In genomic region chr10:16930540-16930939, GRCh38 we compare ENCODE assay signal across 19 cellular contexts.
A peak's percentile ranks its signal among the peaks of the same experiment; 100 is the strongest.
DNase-seq lines count a peak whose midpoint lies in the region; ATAC-seq and TF ChIP-seq lines count a peak whose summit lies in the region.
"Had no signal": no experiment of that assay in that cellular context is flagged by ENCODE, and none has a peak within 500 bp of the region (broad histone marks: within the 10 kb centered on the region; RNA-seq: fewer than 3 reads in every experiment).

No MANE protein-coding gene starts in this region.

- peak; percentile 14 for DNase-seq in activated naive CD8-positive, alpha-beta T cell treated with anti-CD3 and anti-CD28 coated beads, Interleukin-2, amount 50 U/mL, for 24 hours
- no peak for DNase-seq in activated naive CD8-positive, alpha-beta T cell treated with anti-CD3 and anti-CD28 coated beads for 36 hours
- peak; percentile 9 for DNase-seq in stimulated activated naive CD8-positive, alpha-beta T cell treated with anti-CD3 and anti-CD28 coated beads, Interleukin-15, Interleukin-2, amounts not matched to agents 100 U/mL and 50 U/mL, for 24 hours
- no peak for DNase-seq in stimulated activated naive CD8-positive, alpha-beta T cell treated with anti-CD3 and anti-CD28 coated beads, Interleukin-15, amount 100 ng/mL, for 72 hours
- no peak for DNase-seq in stimulated activated effector memory CD8-positive, alpha-beta T cell treated with anti-CD3 and anti-CD28 coated beads, Interleukin-12 subunit alpha, Interleukin-12 subunit beta, amount 100 ng/mL, for 72 hours (ENCODE audit: low spot score in 2 of 2)
- DNase-seq in upper lobe of right lung, result no peak
- no peak for DNase-seq in upper lobe of left lung
- DNase-seq: 8988T; AML-193; Caco-2; Calu3; CD4-positive, alpha-beta T cell; CD8-positive, alpha-beta T cell; DMS79 treated with DMSO at 0.1 percent for 48 hours; GF-D8 had no signal

- no peaks in the 10 kb centered on the region for H3K9me3 ChIP-seq in upper lobe of right lung
- no peaks in the 10 kb centered on the region for H3K9me3 ChIP-seq in upper lobe of left lung
- H3K9me3 ChIP-seq: BLaER1 treated with 17β-estradiol and CSF1 and Interleukin-3, amounts not matched to agents 10 nM and 100 nM; Caco-2 had no signal

- H3K4me1 ChIP-seq in upper lobe of right lung (no peaks in the 10 kb centered on the region), upper lobe of left lung (no peaks in the 10 kb centered on the region)
- H3K4me1 ChIP-seq: Caco-2 had no signal

- TF ChIP-seq CTCF in upper lobe of right lung (IDR thresholded peaks at IDR 0.05), result no peak
- TF ChIP-seq CTCF in upper lobe of left lung (IDR thresholded peaks at IDR 0.05), result no peak

- TF ChIP-seq POLR2A in upper lobe of left lung (IDR thresholded peaks at IDR 0.05), result no peak

- H3K27me3 ChIP-seq in upper lobe of right lung (no peaks in the 10 kb centered on the region), upper lobe of left lung (no peaks in the 10 kb centered on the region)
- H3K27me3 ChIP-seq: BLaER1 treated with 17β-estradiol and CSF1 and Interleukin-3, amounts not matched to agents 10 nM and 100 nM had no signal

- peaks cover 9% of the 10 kb centered on the region for H3K4me1 Mint-ChIP-seq in activated naive CD8-positive, alpha-beta T cell treated with anti-CD3 and anti-CD28 coated beads, Interleukin-2, amount 50 U/mL, for 24 hours
- H3K4me1 Mint-ChIP-seq in activated naive CD8-positive, alpha-beta T cell treated with anti-CD3 and anti-CD28 coated beads for 36 hours, result peaks cover 2% of the 10 kb centered on the region
- H3K4me1 Mint-ChIP-seq in stimulated activated naive CD8-positive, alpha-beta T cell treated with anti-CD3 and anti-CD28 coated beads, Interleukin-15, amount 100 ng/mL, for 72 hours, result no peaks in the 10 kb centered on the region
- H3K4me1 Mint-ChIP-seq in activated T-helper 17 cell treated with anti-CD3 and anti-CD28 coated beads, Interleukin-2, amount 50 U/mL, for 72 hours, result no peaks in the 10 kb centered on the region
- H3K4me1 Mint-ChIP-seq in stimulated activated effector memory CD8-positive, alpha-beta T cell treated with anti-CD3 and anti-CD28 coated beads, Interleukin-12 subunit alpha, Interleukin-12 subunit beta, amount 100 ng/mL, for 72 hours, result peaks cover 4% of the 10 kb centered on the region
- H3K4me1 Mint-ChIP-seq: B cell had no signal

- no peak for TF ChIP-seq EP300 in upper lobe of left lung (IDR thresholded peaks at IDR 0.05)

- no peaks in the 10 kb centered on the region for H3K27me3 Mint-ChIP-seq in activated naive CD8-positive, alpha-beta T cell treated with anti-CD3 and anti-CD28 coated beads, Interleukin-2, amount 50 U/mL, for 24 hours
- no peaks in the 10 kb centered on the region for H3K27me3 Mint-ChIP-seq in activated naive CD8-positive, alpha-beta T cell treated with anti-CD3 and anti-CD28 coated beads for 36 hours
- no peaks in the 10 kb centered on the region for H3K27me3 Mint-ChIP-seq in stimulated activated naive CD8-positive, alpha-beta T cell treated with anti-CD3 and anti-CD28 coated beads, Interleukin-15, amount 100 ng/mL, for 72 hours
- no peaks in the 10 kb centered on the region for H3K27me3 Mint-ChIP-seq in activated T-helper 17 cell treated with anti-CD3 and anti-CD28 coated beads, Interleukin-2, amount 50 U/mL, for 72 hours
- H3K27me3 Mint-ChIP-seq: CD4-positive, alpha-beta T cell had no signal

- no peak overlapping the region for H3K4me3 Mint-ChIP-seq in activated naive CD8-positive, alpha-beta T cell treated with anti-CD3 and anti-CD28 coated beads, Interleukin-2, amount 50 U/mL, for 24 hours
- no peak overlapping the region for H3K4me3 Mint-ChIP-seq in activated naive CD8-positive, alpha-beta T cell treated with anti-CD3 and anti-CD28 coated beads for 36 hours
- H3K4me3 Mint-ChIP-seq in stimulated activated naive CD8-positive, alpha-beta T cell treated with anti-CD3 and anti-CD28 coated beads, Interleukin-15, amount 100 ng/mL, for 72 hours, result no peak overlapping the region
- no peak overlapping the region for H3K4me3 Mint-ChIP-seq in activated T-helper 17 cell treated with anti-CD3 and anti-CD28 coated beads, Interleukin-2, amount 50 U/mL, for 72 hours
- no peak overlapping the region for H3K4me3 Mint-ChIP-seq in stimulated activated effector memory CD8-positive, alpha-beta T cell treated with anti-CD3 and anti-CD28 coated beads, Interleukin-12 subunit alpha, Interleukin-12 subunit beta, amount 100 ng/mL, for 72 hours
- H3K4me3 Mint-ChIP-seq: B cell; CD4-positive, alpha-beta T cell; CD8-positive, alpha-beta T cell had no signal

- H3K27ac Mint-ChIP-seq in activated naive CD8-positive, alpha-beta T cell treated with anti-CD3 and anti-CD28 coated beads, Interleukin-2, amount 50 U/mL, for 24 hours, result no peak overlapping the region
- no peak overlapping the region for H3K27ac Mint-ChIP-seq in activated naive CD8-positive, alpha-beta T cell treated with anti-CD3 and anti-CD28 coated beads for 36 hours
- H3K27ac Mint-ChIP-seq in stimulated activated naive CD8-positive, alpha-beta T cell treated with anti-CD3 and anti-CD28 coated beads, Interleukin-15, amount 100 ng/mL, for 72 hours, result no peak overlapping the region
- H3K27ac Mint-ChIP-seq in activated T-helper 17 cell treated with anti-CD3 and anti-CD28 coated beads, Interleukin-2, amount 50 U/mL, for 72 hours, result no peak overlapping the region
- no peak overlapping the region for H3K27ac Mint-ChIP-seq in stimulated activated effector memory CD8-positive, alpha-beta T cell treated with anti-CD3 and anti-CD28 coated beads, Interleukin-12 subunit alpha, Interleukin-12 subunit beta, amount 100 ng/mL, for 72 hours
- H3K27ac Mint-ChIP-seq: B cell; CD4-positive, alpha-beta T cell; CD8-positive, alpha-beta T cell had no signal

- no peak overlapping the region for H3K27ac ChIP-seq in upper lobe of right lung
- H3K27ac ChIP-seq in upper lobe of left lung, result no peak overlapping the region
- H3K27ac ChIP-seq: BLaER1 treated with 17β-estradiol and CSF1 and Interleukin-3, amounts not matched to agents 10 nM and 100 nM; C4-2B had no signal

- no peak overlapping the region for H3K4me3 ChIP-seq in upper lobe of right lung
- H3K4me3 ChIP-seq in upper lobe of left lung, result no peak overlapping the region
- H3K4me3 ChIP-seq: BLaER1 treated with 17β-estradiol and CSF1 and Interleukin-3, amounts not matched to agents 10 nM and 100 nM had no signal

- WGBS in upper lobe of left lung, 2 donors, result 85 to 96% methylated on average over 2 of the region's 2 CpGs

- H3K36me3 Mint-ChIP-seq in activated naive CD8-positive, alpha-beta T cell treated with anti-CD3 and anti-CD28 coated beads, Interleukin-2, amount 50 U/mL, for 24 hours (ENCODE audit: low read depth), result no peaks in the 10 kb centered on the region
- peaks cover 11% of the 10 kb centered on the region for H3K36me3 Mint-ChIP-seq in activated naive CD8-positive, alpha-beta T cell treated with anti-CD3 and anti-CD28 coated beads for 36 hours
- H3K36me3 Mint-ChIP-seq in activated T-helper 17 cell treated with anti-CD3 and anti-CD28 coated beads, Interleukin-2, amount 50 U/mL, for 72 hours (ENCODE audit: low read depth), result no peaks in the 10 kb centered on the region
- no peaks in the 10 kb centered on the region for H3K36me3 Mint-ChIP-seq in stimulated activated effector memory CD8-positive, alpha-beta T cell treated with anti-CD3 and anti-CD28 coated beads, Interleukin-12 subunit alpha, Interleukin-12 subunit beta, amount 100 ng/mL, for 72 hours

- intact Hi-C loops in upper lobe of right lung (cut with DNase I), result no loop called here

- H3K36me3 ChIP-seq in upper lobe of right lung (no peaks in the 10 kb centered on the region), upper lobe of left lung (no peaks in the 10 kb centered on the region)
- H3K36me3 ChIP-seq: BLaER1 treated with 17β-estradiol and CSF1 and Interleukin-3, amounts not matched to agents 10 nM and 100 nM had no signal

- no peaks in the 10 kb centered on the region for H3K9me3 Mint-ChIP-seq in activated naive CD8-positive, alpha-beta T cell treated with anti-CD3 and anti-CD28 coated beads, Interleukin-2, amount 50 U/mL, for 24 hours
- no peaks in the 10 kb centered on the region for H3K9me3 Mint-ChIP-seq in activated naive CD8-positive, alpha-beta T cell treated with anti-CD3 and anti-CD28 coated beads for 36 hours
- no peaks in the 10 kb centered on the region for H3K9me3 Mint-ChIP-seq in stimulated activated naive CD8-positive, alpha-beta T cell treated with anti-CD3 and anti-CD28 coated beads, Interleukin-15, amount 100 ng/mL, for 72 hours
- H3K9me3 Mint-ChIP-seq in activated T-helper 17 cell treated with anti-CD3 and anti-CD28 coated beads, Interleukin-2, amount 50 U/mL, for 72 hours, result no peaks in the 10 kb centered on the region
- no peaks in the 10 kb centered on the region for H3K9me3 Mint-ChIP-seq in stimulated activated effector memory CD8-positive, alpha-beta T cell treated with anti-CD3 and anti-CD28 coated beads, Interleukin-12 subunit alpha, Interleukin-12 subunit beta, amount 100 ng/mL, for 72 hours
- H3K9me3 Mint-ChIP-seq: CD4-positive, alpha-beta T cell; CD8-positive, alpha-beta T cell had no signal

- peak; percentile 91 for ATAC-seq in activated naive CD8-positive, alpha-beta T cell treated with anti-CD3 and anti-CD28 coated beads, Interleukin-2, amount 50 U/mL, for 24 hours
- peak; percentile 85 for ATAC-seq in stimulated activated naive CD8-positive, alpha-beta T cell treated with anti-CD3 and anti-CD28 coated beads, Interleukin-15, Interleukin-2, amounts not matched to agents 100 U/mL and 50 U/mL, for 24 hours
- no peak for ATAC-seq in stimulated activated naive CD8-positive, alpha-beta T cell treated with anti-CD3 and anti-CD28 coated beads, Interleukin-15, amount 100 ng/mL, for 72 hours
- ATAC-seq in activated T-helper 17 cell treated with anti-CD3 and anti-CD28 coated beads, Interleukin-2, amount 50 U/mL, for 72 hours (replicated peaks), result peak; percentile 61
- ATAC-seq in stimulated activated effector memory CD8-positive, alpha-beta T cell treated with anti-CD3 and anti-CD28 coated beads, Interleukin-12 subunit alpha, Interleukin-12 subunit beta, amount 100 ng/mL, for 72 hours, result peak; percentile 62
- no peak for ATAC-seq in upper lobe of right lung
- no peak for ATAC-seq in upper lobe of left lung (ENCODE audit: low FRiP score in 2 of 2)
- ATAC-seq: CD8-positive, alpha-beta T cell had no signal

Comparison
In these comparisons a context has a peak if more than half of its experiments do, and no peak if none do; other contexts are left out.
1. ATAC-seq: peak in activated naive CD8-positive, alpha-beta T cell treated with anti-CD3 and anti-CD28 coated beads, Interleukin-2, amount 50 U/mL, for 24 hours (single experiment), stimulated activated naive CD8-positive, alpha-beta T cell treated with anti-CD3 and anti-CD28 coated beads, Interleukin-15, Interleukin-2, amounts not matched to agents 100 U/mL and 50 U/mL, for 24 hours (single experiment), activated T-helper 17 cell treated with anti-CD3 and anti-CD28 coated beads, Interleukin-2, amount 50 U/mL, for 72 hours (single experiment) and stimulated activated effector memory CD8-positive, alpha-beta T cell treated with anti-CD3 and anti-CD28 coated beads, Interleukin-12 subunit alpha, Interleukin-12 subunit beta, amount 100 ng/mL, for 72 hours (single experiment); none in stimulated activated naive CD8-positive, alpha-beta T cell treated with anti-CD3 and anti-CD28 coated beads, Interleukin-15, amount 100 ng/mL, for 72 hours (single experiment), upper lobe of right lung (single experiment) and upper lobe of left lung (0 of 2).
2. DNase-seq: peak in activated naive CD8-positive, alpha-beta T cell treated with anti-CD3 and anti-CD28 coated beads, Interleukin-2, amount 50 U/mL, for 24 hours (single experiment) and stimulated activated naive CD8-positive, alpha-beta T cell treated with anti-CD3 and anti-CD28 coated beads, Interleukin-15, Interleukin-2, amounts not matched to agents 100 U/mL and 50 U/mL, for 24 hours (single experiment); none in activated naive CD8-positive, alpha-beta T cell treated with anti-CD3 and anti-CD28 coated beads for 36 hours (single experiment), stimulated activated naive CD8-positive, alpha-beta T cell treated with anti-CD3 and anti-CD28 coated beads, Interleukin-15, amount 100 ng/mL, for 72 hours (0 of 2), stimulated activated effector memory CD8-positive, alpha-beta T cell treated with anti-CD3 and anti-CD28 coated beads, Interleukin-12 subunit alpha, Interleukin-12 subunit beta, amount 100 ng/mL, for 72 hours (0 of 2), upper lobe of right lung (single experiment) and upper lobe of left lung (0 of 2).